Comparison of ENCODE assay signal across 2 cellular contexts in genomic region chr4:37008199-37008598, GRCh38.
TF ChIP-seq lines count a peak whose summit lies in the region.

No MANE protein-coding gene starts in this region.

TF ChIP-seq in HCT116, 20 proteins besides CTCF, POLR2A, EP300 and RAD21 (continued from another document):
- TF ChIP-seq TCF7L2 (IDR thresholded peaks at IDR 0.05; ENCODE audit: borderline replicate concordance, extremely low read depth, insufficient read depth, insufficient read length), result no peak
- TF ChIP-seq JUND (IDR thresholded peaks at IDR 0.05), result no peak
- TF ChIP-seq POLR2AphosphoS5 (IDR thresholded peaks at IDR 0.05; ENCODE audit: low read depth, low read length), result no peak
- TF ChIP-seq EZH2 (IDR thresholded peaks at IDR 0.05), result no peak
- no peak for TF ChIP-seq ELF1 (IDR thresholded peaks at IDR 0.05; ENCODE audit: borderline replicate concordance, low read depth)
TF ChIP-seq in HCT116: peak in this region for 0.

TF ChIP-seq in K562, 482 proteins besides CTCF, POLR2A, EP300 and RAD21 (continued from another document and continues in another):
- TF ChIP-seq ZBTB34 (CRISPR knock-in tag; IDR thresholded peaks at IDR 0.05) (no peak), HMG20A (CRISPR knock-in tag; conservative IDR thresholded peaks at IDR 0.05) (no peak), E2F3 (CRISPR knock-in tag; IDR thresholded peaks at IDR 0.05) (no peak), PATZ1 (CRISPR knock-in tag; IDR thresholded peaks at IDR 0.05; ENCODE audit: borderline replicate concordance) (no peak), ZSCAN32 (CRISPR knock-in tag; IDR thresholded peaks at IDR 0.05) (no peak), ZNF445 (CRISPR knock-in tag; IDR thresholded peaks at IDR 0.05; ENCODE audit: low read depth) (no peak), KAT7 (CRISPR knock-in tag; IDR thresholded peaks at IDR 0.05; ENCODE audit: borderline replicate concordance) (no peak), KLF1 (tag; IDR thresholded peaks at IDR 0.05) (no peak), KLF13 (tag; IDR thresholded peaks at IDR 0.05; ENCODE audit: borderline replicate concordance, low read depth) (no peak), HDAC6 (IDR thresholded peaks at IDR 0.05; ENCODE audit: low read depth, low read length) (no peak), CBX2 (IDR thresholded peaks at IDR 0.05; ENCODE audit: insufficient read depth, low read length, poor library complexity, severe bottlenecking) (no peak), FOXJ2 (tag; IDR thresholded peaks at IDR 0.05) (no peak), RUNX1 (IDR thresholded peaks at IDR 0.05; ENCODE audit: low read depth) (no peak), MIER1 (IDR thresholded peaks at IDR 0.05; ENCODE audit: low read depth) (no peak), PTRF (tag; IDR thresholded peaks at IDR 0.05) (no peak), ZNF592 (IDR thresholded peaks at IDR 0.05) (peak; percentile 96), STAT5B (CRISPR knock-in tag; IDR thresholded peaks at IDR 0.05) (no peak), ZNF318 (IDR thresholded peaks at IDR 0.05; ENCODE audit: borderline replicate concordance in 1 of 2, low read depth in 1 of 2) (no peak), CREB3L1 (IDR thresholded peaks at IDR 0.05; ENCODE audit: borderline replicate concordance, low read depth) (no peak), NUFIP1 (IDR thresholded peaks at IDR 0.05; ENCODE audit: partially characterized antibody) (peak; percentile 38), PPARD (CRISPR knock-in tag; IDR thresholded peaks at IDR 0.05) (no peak), NFXL1 (CRISPR knock-in tag; IDR thresholded peaks at IDR 0.05) (peak; percentile 36; the same call in 1 of the 2 replicates), PTBP1 (IDR thresholded peaks at IDR 0.05; ENCODE audit: low read depth, low read length) (no peak), SNRNP70 (optimal IDR thresholded peaks at IDR 0.05; ENCODE audit: low read depth, low read length) (no peak), C11orf30 (IDR thresholded peaks at IDR 0.05; ENCODE audit: low read depth) (peak; percentile 45), TSHZ1 (CRISPR knock-in tag; IDR thresholded peaks at IDR 0.05) (no peak), SAFB2 (IDR thresholded peaks at IDR 0.05; ENCODE audit: borderline replicate concordance, low read depth, low read length, severe bottlenecking) (no peak), E2F1 (CRISPR knock-in tag; IDR thresholded peaks at IDR 0.05) (no peak), RFX7 (CRISPR knock-in tag; IDR thresholded peaks at IDR 0.05) (no peak), NFYB (IDR thresholded peaks at IDR 0.05; ENCODE audit: extremely low read depth, insufficient read length) (no peak), FOXA3 (CRISPR knock-in tag; conservative IDR thresholded peaks at IDR 0.05 in 1 of 2, IDR thresholded peaks at IDR 0.05 in 1 of 2) (peak; percentile 35 to 36; a peak in 2 of 4 replicates), MTF1 (CRISPR knock-in tag; IDR thresholded peaks at IDR 0.05; ENCODE audit: borderline replicate concordance) (no peak), ZNF699 (CRISPR knock-in tag; IDR thresholded peaks at IDR 0.05; ENCODE audit: insufficient replicate concordance) (no peak)
